Comparison of ENCODE assay signal across 15 cellular contexts in the genomic region with DNA sequence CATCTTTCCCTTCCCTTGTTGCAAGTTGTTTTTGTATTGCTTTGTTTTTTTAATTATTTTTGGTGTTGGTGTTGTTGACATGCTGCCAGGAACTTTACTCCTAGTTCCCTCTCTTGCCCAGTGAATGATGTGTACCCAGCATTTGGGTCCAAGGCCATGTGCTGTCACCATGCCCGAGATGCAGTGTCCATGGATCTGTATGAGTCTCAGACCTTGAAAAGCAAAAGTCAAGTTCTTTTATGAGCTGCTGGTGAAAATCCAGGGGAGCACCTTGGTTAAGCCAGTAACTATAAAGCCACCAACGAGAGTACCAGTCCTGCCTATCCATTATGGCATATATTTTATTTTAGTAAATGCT.
"Had no signal": no experiment of that assay in that cellular context is flagged by ENCODE, and none has a peak within 500 bp of the region (broad histone marks: within the 10 kb centered on the region; RNA-seq: fewer than 3 reads in every experiment).

No MANE protein-coding gene starts in this region.

- H3K36me3 Mint-ChIP-seq: activated naive CD4-positive, alpha-beta T cell treated with anti-CD3 and anti-CD28 coated beads, Interleukin-2, amount 50 U/mL, for 72 hours had no signal

- H3K4me3 Mint-ChIP-seq: activated CD8-positive, alpha-beta memory T cell treated with anti-CD3 and anti-CD28 coated beads, Interleukin-2, amount 10 ng/mL, durations not matched to agents 7 days and 5 days; activated T-cell treated with anti-CD3 and anti-CD28 coated beads, Interleukin-2, amount 50 U/mL, for 24 hours had no signal

- H3K4me3 ChIP-seq: stomach, thoracic aorta had no signal

- H3K9me3 ChIP-seq: neutrophil, stomach, thoracic aorta had no signal

- H3K27ac ChIP-seq: dorsolateral prefrontal cortex, foreskin keratinocyte, neutrophil, stomach, thoracic aorta had no signal

- H3K36me3 ChIP-seq: neutrophil, stomach, thoracic aorta had no signal

- H3K4me1 ChIP-seq: foreskin keratinocyte, stomach had no signal

- H3K27ac Mint-ChIP-seq: activated CD8-positive, alpha-beta memory T cell treated with anti-CD3 and anti-CD28 coated beads, Interleukin-2, amount 10 ng/mL, durations not matched to agents 7 days and 5 days; activated naive CD4-positive, alpha-beta T cell treated with anti-CD3 and anti-CD28 coated beads, Interleukin-2, amount 50 U/mL, for 72 hours; activated T-cell treated with anti-CD3 and anti-CD28 coated beads, Interleukin-2, amount 50 U/mL, for 24 hours had no signal

- H3K27me3 ChIP-seq: foreskin keratinocyte, neutrophil had no signal

- ATAC-seq: activated CD8-positive, alpha-beta memory T cell treated with anti-CD3 and anti-CD28 coated beads, Interleukin-2, amount 10 ng/mL, durations not matched to agents 7 days and 5 days; activated naive CD4-positive, alpha-beta T cell treated with anti-CD3 and anti-CD28 coated beads, Interleukin-2, amount 50 U/mL, for 72 hours; foreskin keratinocyte had no signal

- DNase-seq: activated CD4-positive, alpha-beta T cell treated with anti-CD3 and anti-CD28 coated beads for 1 hour; activated CD4-positive, alpha-beta T cell treated with anti-CD3 and anti-CD28 coated beads, Interleukin-2, amount 50 U/mL, for 48 hours; activated CD8-positive, alpha-beta memory T cell treated with anti-CD3 and anti-CD28 coated beads, Interleukin-2, amount 10 ng/mL, durations not matched to agents 7 days and 5 days; activated effector memory CD4-positive, alpha-beta T cell treated with anti-CD3 and anti-CD28 coated beads, Interleukin-2, amount 50 U/mL, for 16 hours; activated T-cell treated with anti-CD3 and anti-CD28 coated beads, Interleukin-2, amount 50 U/mL, for 24 hours; dorsolateral prefrontal cortex; foreskin keratinocyte; posterior cingulate gyrus; stimulated activated CD4-positive, alpha-beta T cell treated with anti-CD3 and anti-CD28 coated beads, Interleukin-2, amount 100 ng/mL, for 48 hours; stimulated activated CD8-positive, alpha-beta memory T cell treated with anti-CD3 and anti-CD28 coated beads, Interleukin-4, amount 100 ng/mL, for 48 hours; stomach; T-helper 9 cell had no signal

- H3K9me3 Mint-ChIP-seq: activated naive CD4-positive, alpha-beta T cell treated with anti-CD3 and anti-CD28 coated beads, Interleukin-2, amount 50 U/mL, for 72 hours; activated T-cell treated with anti-CD3 and anti-CD28 coated beads, Interleukin-2, amount 50 U/mL, for 24 hours had no signal

- H3K27me3 Mint-ChIP-seq: activated T-cell treated with anti-CD3 and anti-CD28 coated beads, Interleukin-2, amount 50 U/mL, for 24 hours had no signal
